In the genomic region with DNA sequence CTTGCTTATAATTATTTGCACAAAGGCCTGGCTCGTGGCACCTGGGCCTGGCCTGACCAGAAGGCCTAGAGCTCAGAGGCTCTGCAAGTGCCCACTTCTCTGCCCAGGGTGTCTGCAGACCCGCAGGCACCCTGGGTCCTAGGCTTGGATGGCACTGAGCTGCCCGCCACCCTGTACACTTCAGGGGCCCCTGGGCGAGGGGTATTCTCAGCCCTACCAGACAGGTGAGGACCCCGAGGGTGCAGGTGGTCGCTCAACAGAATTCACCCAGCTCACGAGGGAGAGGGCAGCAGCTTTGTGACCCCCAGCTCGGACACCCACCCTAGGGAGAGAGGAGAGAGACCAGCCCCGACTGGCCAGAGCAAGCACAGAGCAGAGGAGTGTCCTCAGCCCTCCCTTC, we compare ENCODE assay signal across 37 cellular contexts.
"Had no signal": no experiment of that assay in that cellular context is flagged by ENCODE, and none has a peak within 500 bp of the region (broad histone marks: within the 10 kb centered on the region; RNA-seq: fewer than 3 reads in every experiment).

No MANE protein-coding gene starts in this region.

- DNase-seq: activated B cell treated with CpG ODN at 0.5 μM for 24 hours; activated CD4-positive, alpha-beta memory T cell treated with anti-CD3 and anti-CD28 coated beads for 36 hours; activated CD4-positive, alpha-beta T cell treated with anti-CD3 and anti-CD28 coated beads for 4 hours; activated CD4-positive, alpha-beta T cell treated with anti-CD3 and anti-CD28 coated beads, Interleukin-2, amount 10 ng/mL, durations not matched to agents 24 days and 14 days; activated CD4-positive, alpha-beta T cell treated with anti-CD3 and anti-CD28 coated beads, Interleukin-2, amount 50 U/mL, for 1 hour; activated CD4-positive, alpha-beta T cell treated with anti-CD3 and anti-CD28 coated beads, Interleukin-2, amount 50 U/mL, for 4 hours; activated CD4-positive, CD25-positive, alpha-beta regulatory T cell treated with anti-CD3 and anti-CD28 coated beads, Interleukin-2, amount 50 U/mL, for 72 hours; activated CD8-positive, alpha-beta memory T cell treated with anti-CD3 and anti-CD28 coated beads, Interleukin-2, amount 50 U/mL, for 4 hours; activated CD8-positive, alpha-beta T cell treated with anti-CD3 and anti-CD28 coated beads for 36 hours; activated effector memory CD4-positive, alpha-beta T cell treated with anti-CD3 and anti-CD28 coated beads, Interleukin-2, amount 50 U/mL, for 16 hours; activated gamma-delta T cell treated with Interleukin-2 at 50 U/mL for 16 hours; activated naive CD4-positive, alpha-beta T cell; activated naive CD4-positive, alpha-beta T cell treated with anti-CD3 and anti-CD28 coated beads for 36 hours; activated naive CD4-positive, alpha-beta T cell treated with anti-CD3 and anti-CD28 coated beads, Interleukin-2, amount 50 U/mL, for 16 hours; activated naive CD8-positive, alpha-beta T cell treated with anti-CD3 and anti-CD28 coated beads for 36 hours; activated T-cell treated with anti-CD3 and anti-CD28 coated beads for 4 hours; activated T-cell treated with anti-CD3 and anti-CD28 coated beads, Interleukin-2, amount 50 U/mL, for 1 hour; activated T-cell treated with anti-CD3 and anti-CD28 coated beads, Interleukin-2, amount 50 U/mL, for 4 hours; activated T-cell treated with anti-CD3 and anti-CD28 coated beads, Interleukin-2, amount 50 U/mL, for 72 hours; adrenal gland; amniotic stem cell; aorta; body of pancreas; brain microvascular endothelial cell; central memory CD4-positive, alpha-beta T cell; T-helper 1 cell; T-helper 2 cell; T-helper 9 cell had no signal

- H3K27me3 ChIP-seq: adrenal gland, body of pancreas, brain microvascular endothelial cell, breast epithelium had no signal

- H3K9me3 ChIP-seq: adrenal gland, body of pancreas, breast epithelium had no signal

- FAIRE-seq: astrocyte, TTC549 had no signal

- H3K27me3 Mint-ChIP-seq: activated CD4-positive, alpha-beta T cell treated with anti-CD3 and anti-CD28 coated beads, Interleukin-2, amount 10 ng/mL, durations not matched to agents 24 days and 14 days; activated naive CD8-positive, alpha-beta T cell treated with anti-CD3 and anti-CD28 coated beads for 36 hours had no signal

- H3K4me3 Mint-ChIP-seq: activated B cell treated with CpG ODN at 0.5 μM for 24 hours; activated CD4-positive, alpha-beta memory T cell treated with anti-CD3 and anti-CD28 coated beads for 36 hours; activated CD4-positive, alpha-beta T cell treated with anti-CD3 and anti-CD28 coated beads, Interleukin-2, amount 10 ng/mL, durations not matched to agents 24 days and 14 days; activated CD8-positive, alpha-beta T cell treated with anti-CD3 and anti-CD28 coated beads for 36 hours; activated naive CD4-positive, alpha-beta T cell treated with anti-CD3 and anti-CD28 coated beads for 36 hours; activated naive CD8-positive, alpha-beta T cell treated with anti-CD3 and anti-CD28 coated beads for 36 hours; activated T-cell treated with anti-CD3 and anti-CD28 coated beads, Interleukin-2, amount 50 U/mL, for 4 hours; activated T-cell treated with anti-CD3 and anti-CD28 coated beads, Interleukin-2, amount 50 U/mL, for 72 hours; activated T-helper 1 cell treated with anti-CD3 and anti-CD28 coated beads, Interleukin-12 subunit alpha, Interleukin-12 subunit beta, Interleukin-2, Interleukin-4 antibody, amounts not matched to agents 30 ng/mL and 10 ng/mL and 1 ng/mL, durations not matched to agents 14 hours and 24 hours and 36 hours; activated T-helper 17 cell treated with anti-CD3 and anti-CD28 coated beads, Interleukin-2, amount 50 U/mL, for 72 hours; T-helper 1 cell treated with Interleukin-12 subunit alpha and Interleukin-12 subunit beta and Interleukin-4 antibody, amounts not matched to agents 30 μg/mL and 1 μg/mL, for 36 hours; T-helper 2 cell treated with Interferon-gamma antibody and Interleukin-4, amounts not matched to agents 5 μg/mL and 100 μg/mL, for 36 hours had no signal

- H3K36me3 Mint-ChIP-seq: activated CD4-positive, alpha-beta memory T cell treated with anti-CD3 and anti-CD28 coated beads for 36 hours; activated naive CD4-positive, alpha-beta T cell treated with anti-CD3 and anti-CD28 coated beads, Interleukin-2, amount 50 U/mL, for 72 hours; activated naive CD8-positive, alpha-beta T cell treated with anti-CD3 and anti-CD28 coated beads for 36 hours had no signal

- H3K4me1 ChIP-seq: body of pancreas, breast epithelium had no signal

- ATAC-seq: activated CD8-positive, alpha-beta T cell treated with anti-CD3 and anti-CD28 coated beads for 36 hours; activated naive CD4-positive, alpha-beta T cell treated with anti-CD3 and anti-CD28 coated beads, Interleukin-2, amount 50 U/mL, for 72 hours; activated T-cell treated with anti-CD3 and anti-CD28 coated beads, Interleukin-2, amount 50 U/mL, for 4 hours; activated T-cell treated with anti-CD3 and anti-CD28 coated beads, Interleukin-2, amount 50 U/mL, for 72 hours; activated T-helper 17 cell treated with anti-CD3 and anti-CD28 coated beads, Interleukin-2, amount 50 U/mL, for 72 hours; body of pancreas had no signal

- H3K36me3 ChIP-seq: adrenal gland, brain microvascular endothelial cell, breast epithelium had no signal

- H3K27ac ChIP-seq: adrenal gland, body of pancreas, brain microvascular endothelial cell, breast epithelium, VCaP had no signal

- H3K27ac Mint-ChIP-seq: activated B cell treated with CpG ODN at 0.5 μM for 24 hours; activated CD4-positive, alpha-beta memory T cell treated with anti-CD3 and anti-CD28 coated beads for 36 hours; activated CD4-positive, alpha-beta T cell treated with anti-CD3 and anti-CD28 coated beads, Interleukin-2, amount 10 ng/mL, durations not matched to agents 24 days and 14 days; activated CD8-positive, alpha-beta T cell treated with anti-CD3 and anti-CD28 coated beads for 36 hours; activated naive CD4-positive, alpha-beta T cell treated with anti-CD3 and anti-CD28 coated beads for 36 hours; activated naive CD4-positive, alpha-beta T cell treated with anti-CD3 and anti-CD28 coated beads, Interleukin-2, amount 50 U/mL, for 72 hours; activated naive CD8-positive, alpha-beta T cell treated with anti-CD3 and anti-CD28 coated beads for 36 hours; activated T-cell treated with anti-CD3 and anti-CD28 coated beads, Interleukin-2, amount 50 U/mL, for 72 hours; activated T-helper 1 cell treated with anti-CD3 and anti-CD28 coated beads, Interleukin-12 subunit alpha, Interleukin-12 subunit beta, Interleukin-2, Interleukin-4 antibody, amounts not matched to agents 30 ng/mL and 10 ng/mL and 1 ng/mL, durations not matched to agents 14 hours and 24 hours and 36 hours; activated T-helper 17 cell treated with anti-CD3 and anti-CD28 coated beads, Interleukin-2, amount 50 U/mL, for 72 hours; T-helper 1 cell treated with Interleukin-12 subunit alpha and Interleukin-12 subunit beta and Interleukin-4 antibody, amounts not matched to agents 30 μg/mL and 1 μg/mL, for 36 hours; T-helper 2 cell treated with Interferon-gamma antibody and Interleukin-4, amounts not matched to agents 5 μg/mL and 100 μg/mL, for 36 hours had no signal

- H3K9me3 Mint-ChIP-seq: activated B cell treated with CpG ODN at 0.5 μM for 24 hours; activated CD4-positive, alpha-beta memory T cell treated with anti-CD3 and anti-CD28 coated beads for 36 hours; activated CD4-positive, alpha-beta T cell treated with anti-CD3 and anti-CD28 coated beads, Interleukin-2, amount 10 ng/mL, durations not matched to agents 24 days and 14 days; activated CD8-positive, alpha-beta T cell treated with anti-CD3 and anti-CD28 coated beads for 36 hours; activated naive CD4-positive, alpha-beta T cell treated with anti-CD3 and anti-CD28 coated beads for 36 hours; activated naive CD4-positive, alpha-beta T cell treated with anti-CD3 and anti-CD28 coated beads, Interleukin-2, amount 50 U/mL, for 72 hours; activated naive CD8-positive, alpha-beta T cell treated with anti-CD3 and anti-CD28 coated beads for 36 hours; activated T-cell treated with anti-CD3 and anti-CD28 coated beads, Interleukin-2, amount 50 U/mL, for 4 hours; activated T-cell treated with anti-CD3 and anti-CD28 coated beads, Interleukin-2, amount 50 U/mL, for 72 hours; activated T-helper 1 cell treated with anti-CD3 and anti-CD28 coated beads, Interleukin-12 subunit alpha, Interleukin-12 subunit beta, Interleukin-2, Interleukin-4 antibody, amounts not matched to agents 30 ng/mL and 10 ng/mL and 1 ng/mL, durations not matched to agents 14 hours and 24 hours and 36 hours; activated T-helper 17 cell treated with anti-CD3 and anti-CD28 coated beads, Interleukin-2, amount 50 U/mL, for 72 hours; T-helper 1 cell treated with Interleukin-12 subunit alpha and Interleukin-12 subunit beta and Interleukin-4 antibody, amounts not matched to agents 30 μg/mL and 1 μg/mL, for 36 hours; T-helper 2 cell treated with Interferon-gamma antibody and Interleukin-4, amounts not matched to agents 5 μg/mL and 100 μg/mL, for 36 hours had no signal

- H3K4me3 ChIP-seq: adrenal gland, body of pancreas, breast epithelium had no signal

- H3K4me1 Mint-ChIP-seq: activated CD4-positive, alpha-beta T cell treated with anti-CD3 and anti-CD28 coated beads, Interleukin-2, amount 10 ng/mL, durations not matched to agents 24 days and 14 days; activated naive CD8-positive, alpha-beta T cell treated with anti-CD3 and anti-CD28 coated beads for 36 hours; activated T-helper 17 cell treated with anti-CD3 and anti-CD28 coated beads, Interleukin-2, amount 50 U/mL, for 72 hours had no signal
